ENCODE assay signal across 13 cellular contexts in genomic region chr7:10657201-10657600, GRCh38.
DNase-seq lines count a peak whose midpoint lies in the region; FAIRE-seq and TF ChIP-seq lines count a peak whose summit lies in the region.
"Had no signal": no experiment of that assay in that cellular context is flagged by ENCODE, and none has a peak within 500 bp of the region (broad histone marks: within the 10 kb centered on the region; RNA-seq: fewer than 3 reads in every experiment).

No MANE protein-coding gene starts in this region.

- POLR2A ChIA-PET in H1 (lab: Charles Lee; ENCODE audit: partially characterized antibody), result no interaction called here

- H2BK15ac ChIP-seq in H9 (ENCODE audit: low read depth, low read length) (no peak overlapping the region), H1 (ENCODE audit: low read length) (no peak overlapping the region)

- no peak overlapping the region for H2AFZ ChIP-seq in H9 (ENCODE audit: low read length)
- H2AFZ ChIP-seq in H1 (ENCODE audit: low read length), result no peak overlapping the region

- TF ChIP-seq CTCF in H9 (conservative IDR thresholded peaks at IDR 0.05), result no peak
- TF ChIP-seq CTCF in H1 (IDR thresholded peaks at IDR 0.05; ENCODE audit: control extremely low read depth in 1 of 3, insufficient read depth in 1 of 3, low read depth in 1 of 3, low read length in 3 of 3), result no peak

- no peaks in the 10 kb centered on the region for H3K9me3 Mint-ChIP-seq in H9
- H3K9me3 Mint-ChIP-seq: CD8-positive, alpha-beta T cell had no signal

- H2BK120ac ChIP-seq in H9 (ENCODE audit: low read depth, low read length, poor library complexity, severe bottlenecking), result no peak overlapping the region
- no peak overlapping the region for H2BK120ac ChIP-seq in H1 (replicated peaks; ENCODE audit: low read depth, low read length)

- H3K14ac ChIP-seq in H9 (ENCODE audit: insufficient read depth, low read length), result no peak overlapping the region
- no peak overlapping the region for H3K14ac ChIP-seq in H1 (ENCODE audit: insufficient read length)

- H3K27me3 ChIP-seq in H9 (ENCODE audit: insufficient read depth, low read length) (no peaks in the 10 kb centered on the region), H1 (replicated peaks in 1 of 4; ENCODE audit: control insufficient read depth in 3 of 4, extremely low read depth in 1 of 4, insufficient read depth in 3 of 4, low read length in 3 of 4) (no peaks in the 10 kb centered on the region), iPS DF 6.9 (ENCODE audit: control insufficient read depth, insufficient read depth, low read length) (no peaks in the 10 kb centered on the region)
- H3K27me3 ChIP-seq: BLaER1 treated with 17β-estradiol and CSF1 and Interleukin-3, amounts not matched to agents 10 nM and 100 nM had no signal

- no peak overlapping the region for H4K8ac ChIP-seq in H9 (replicated peaks; ENCODE audit: insufficient read length, low read depth, low read length)
- H4K8ac ChIP-seq in H1 (ENCODE audit: extremely low read depth, insufficient read depth, low read length), result no peak overlapping the region

- no peaks in the 10 kb centered on the region for H3K36me3 Mint-ChIP-seq in H9 (ENCODE audit: insufficient read depth in 1 of 3, low read depth in 3 of 3)
- H3K36me3 Mint-ChIP-seq: CD8-positive, alpha-beta T cell had no signal

- H3K79me2 ChIP-seq in H9 (ENCODE audit: insufficient read depth, low read length) (no peaks in the 10 kb centered on the region), H1 (ENCODE audit: control insufficient read depth in 1 of 2, insufficient read depth in 2 of 2, low read length in 2 of 2) (no peaks in the 10 kb centered on the region)

- H2BK20ac ChIP-seq in H9 (ENCODE audit: low read depth, low read length, poor library complexity, severe bottlenecking) (no peak overlapping the region), H1 (ENCODE audit: low read length) (no peak overlapping the region)

- H3K4ac ChIP-seq in H9 (ENCODE audit: low read depth, low read length), result no peak overlapping the region
- no peak overlapping the region for H3K4ac ChIP-seq in H1 (replicated peaks; ENCODE audit: insufficient read length, low read depth, low read length)

- H2BK12ac ChIP-seq in H9 (ENCODE audit: insufficient read length, low read depth, low read length) (no peak overlapping the region), H1 (ENCODE audit: low read depth, low read length) (no peak overlapping the region)

- no peaks in the 10 kb centered on the region for H4K20me1 ChIP-seq in H9 (ENCODE audit: control insufficient read depth, insufficient read depth, insufficient read length)
- no peaks in the 10 kb centered on the region for H4K20me1 ChIP-seq in H1 (replicated peaks in 1 of 2; ENCODE audit: control insufficient read depth in 1 of 2, insufficient read depth in 2 of 2, low read length in 2 of 2)
- H4K20me1 ChIP-seq: BLaER1 treated with 17β-estradiol and CSF1 and Interleukin-3, amounts not matched to agents 10 nM and 100 nM had no signal

- H3K79me1 ChIP-seq in H9 (ENCODE audit: insufficient read depth, low read depth, low read length, poor library complexity, severe bottlenecking) (no peaks in the 10 kb centered on the region), H1 (ENCODE audit: low read depth, low read length) (no peaks in the 10 kb centered on the region)

- H2AK5ac ChIP-seq in H9 (ENCODE audit: insufficient read length, low read length), result no peak overlapping the region
- no peak overlapping the region for H2AK5ac ChIP-seq in H1 (ENCODE audit: low read depth, low read length)

- H3K4me1 ChIP-seq in H9 (ENCODE audit: insufficient read depth, low read length), result peaks cover 5% of the 10 kb centered on the region; the same call in 1 of the 2 replicates
- H3K4me1 ChIP-seq in H1 (replicated peaks in 1 of 4; ENCODE audit: control insufficient read depth in 3 of 4, insufficient read depth in 4 of 4, low read length in 3 of 4), result 0 out of 7 replicates have a peak, but pooled peaks cover 0 to 3% (median 0%) of the 10 kb centered on the region in 4 experiments
- H3K4me1 ChIP-seq in iPS DF 6.9 (ENCODE audit: control insufficient read depth, insufficient read depth, low read length), result no peaks in the 10 kb centered on the region; the same call in 1 of the 2 replicates
- H3K4me1 ChIP-seq: BLaER1 treated with 17β-estradiol and CSF1 and Interleukin-3, amounts not matched to agents 10 nM and 100 nM had no signal

- no peak overlapping the region for H3K18ac ChIP-seq in H9 (ENCODE audit: insufficient read length, low read depth, low read length)
- H3K18ac ChIP-seq in H1 (ENCODE audit: extremely low read depth, low read length), result no peak overlapping the region

- H3K27ac ChIP-seq in H9 (ENCODE audit: insufficient read length, low read depth, low read length) (no peak overlapping the region), H1 (ENCODE audit: low read depth, low read length) (no peak overlapping the region), iPS DF 6.9 (ENCODE audit: low read length) (no peak overlapping the region)
- H3K27ac ChIP-seq: BLaER1 treated with 17β-estradiol and CSF1 and Interleukin-3, amounts not matched to agents 10 nM and 100 nM had no signal

- H4K5ac ChIP-seq in H9 (ENCODE audit: insufficient read length, low read depth, low read length) (no peak overlapping the region), H1 (ENCODE audit: insufficient read length, low read depth, low read length) (no peak overlapping the region)

- CTCF ChIA-PET in H1 (lab: Charles Lee; ENCODE audit: partially characterized antibody), result interaction anchor here (0.6 to 1.7 kb wide), 3 partner anchors 20 to 226 kb away, joined by 3 to 4 read pairs (median 3); no protein-coding TSS in a partner anchor

- TF ChIP-seq RAD21 in H1 (IDR thresholded peaks at IDR 0.05 in 1 of 2, conservative IDR thresholded peaks at IDR 0.05 in 1 of 2; ENCODE audit: low read depth in 2 of 2, low read length in 2 of 2), result peak; percentile 6 to 15; a peak in 1 of 4 replicates

- H3K9ac ChIP-seq in H9 (ENCODE audit: extremely low read depth, insufficient read length, low read length) (no peak overlapping the region), H1 (replicated peaks in 1 of 4; ENCODE audit: extremely low read depth in 1 of 4, low read depth in 3 of 4, low read length in 3 of 4) (no peak overlapping the region)
- H3K9ac ChIP-seq: BLaER1 treated with 17β-estradiol and CSF1 and Interleukin-3, amounts not matched to agents 10 nM and 100 nM had no signal

- H3K4me3 ChIP-seq in H1 (ENCODE audit: extremely low read depth in 1 of 4, insufficient read depth in 2 of 4, low read depth in 3 of 4, low read length in 4 of 4) (no peak overlapping the region), iPS DF 6.9 (ENCODE audit: low read length) (no peak overlapping the region)
- H3K4me3 ChIP-seq: BLaER1 treated with 17β-estradiol and CSF1 and Interleukin-3, amounts not matched to agents 10 nM and 100 nM had no signal

- FAIRE-seq in H1 (lab: Jason Lieb, UNC), result no peak

- no peak for TF ChIP-seq EP300 in H1 (IDR thresholded peaks at IDR 0.05; ENCODE audit: borderline replicate concordance in 1 of 2, low read depth in 2 of 2, low read length in 2 of 2)

- H4K91ac ChIP-seq in H9 (ENCODE audit: insufficient read length, low read depth, low read length) (no peak overlapping the region), H1 (replicated peaks; ENCODE audit: insufficient read length, low read length) (no peak overlapping the region)

- H3K4me2 ChIP-seq in H9 (ENCODE audit: insufficient read depth, insufficient read length, low read length), result no peak overlapping the region
- no peak overlapping the region for H3K4me2 ChIP-seq in H1 (ENCODE audit: insufficient read depth in 1 of 2, low read depth in 2 of 2, low read length in 2 of 2)
- H3K4me2 ChIP-seq: BLaER1 treated with 17β-estradiol and CSF1 and Interleukin-3, amounts not matched to agents 10 nM and 100 nM had no signal

- H3K27ac Mint-ChIP-seq in H9, result no peak overlapping the region
- H3K27ac Mint-ChIP-seq: B cell; CD8-positive, alpha-beta T cell had no signal

- H3K23me2 ChIP-seq in H9 (ENCODE audit: insufficient read length, low read depth, low read length, poor library complexity, severe bottlenecking), result no peaks in the 10 kb centered on the region
- no peaks in the 10 kb centered on the region; the same call in 1 of the 2 replicates for H3K23me2 ChIP-seq in H1 (ENCODE audit: low read depth, low read length)

- H3K56ac ChIP-seq in H9 (ENCODE audit: insufficient read length, low read depth, low read length), result no peak overlapping the region
- no peak overlapping the region for H3K56ac ChIP-seq in H1 (replicated peaks; ENCODE audit: insufficient read length, low read depth, low read length)

- DNase-seq in H9 (peak; percentile 39), H1 (ENCODE audit: low read depth in 1 of 2, low spot score in 2 of 2) (peak in 1 of 2 experiments; percentile 9), iPS DF 6.9 (ENCODE audit: low read depth, low spot score) (peak; percentile 20), HCEC 1CT (no peak), KG1 (lab: John Stamatoyannopoulos, UW) (no peak), islet precursor cell (no peak)
- no peak for DNase-seq in stimulated activated naive CD4-positive, alpha-beta T cell (lab: John Stamatoyannopoulos, UW)
- DNase-seq: Calu3; CD8-positive, alpha-beta T cell; DMS79 treated with DMSO at 0.1 percent for 48 hours; GF-D8 had no signal

- H3K23ac ChIP-seq in H9 (ENCODE audit: insufficient read length, low read depth, low read length) (no peak overlapping the region), H1 (ENCODE audit: insufficient read length) (no peak overlapping the region)

- H3K36me3 ChIP-seq in H1 (ENCODE audit: control insufficient read depth in 2 of 4, insufficient read depth in 4 of 4, low read length in 3 of 4), result no peaks in the 10 kb centered on the region
- H3K36me3 ChIP-seq in iPS DF 6.9 (ENCODE audit: control insufficient read depth, insufficient read depth, low read length), result no peaks in the 10 kb centered on the region
- H3K36me3 ChIP-seq: BLaER1 treated with 17β-estradiol and CSF1 and Interleukin-3, amounts not matched to agents 10 nM and 100 nM had no signal

- H3K9me3 ChIP-seq in H9 (ENCODE audit: control insufficient read depth, low read depth, low read length) (no peaks in the 10 kb centered on the region), H1 (ENCODE audit: insufficient read depth in 2 of 2, low read depth in 1 of 2, low read length in 1 of 2) (no peaks in the 10 kb centered on the region), iPS DF 6.9 (ENCODE audit: control insufficient read depth, insufficient read depth, low read length) (no peaks in the 10 kb centered on the region)
- H3K9me3 ChIP-seq: BLaER1 treated with 17β-estradiol and CSF1 and Interleukin-3, amounts not matched to agents 10 nM and 100 nM had no signal

- no CpG with 5 or more reads among the region's 1 CpG for WGBS in H9 (ENCODE audit: extremely low coverage, insufficient read length, low lambda C conversion rate)
- WGBS in H1 (ENCODE audit: extremely low coverage in 1 of 2, insufficient coverage in 1 of 2, insufficient read length in 1 of 2, insufficient replicate concordance in 2 of 2, low coverage in 1 of 2, low lambda C conversion rate in 2 of 2, missing lambda C conversion rate in 1 of 2), 2 experiments, result 12% methylated on average over 1 of the region's 1 CpG; no CpG with 5 or more reads in 1 of the 2 experiments
- WGBS in iPS DF 6.9 (ENCODE audit: insufficient coverage, insufficient read length), result no CpG with 5 or more reads among the region's 1 CpG

- TF ChIP-seq POLR2A in H1 (IDR thresholded peaks at IDR 0.05; ENCODE audit: control extremely low read depth in 1 of 2, low read depth in 2 of 2, low read length in 2 of 2), result no peak

- no peak overlapping the region for H2BK5ac ChIP-seq in H9 (ENCODE audit: insufficient read length, low read length)
- H2BK5ac ChIP-seq in H1 (ENCODE audit: low read depth, low read length), result no peak overlapping the region

- peaks cover 14 to 19% of the 10 kb centered on the region in 2 experiments for H3K4me1 Mint-ChIP-seq in H9
- H3K4me1 Mint-ChIP-seq: B cell had no signal

- H3T11ph ChIP-seq in H9 (ENCODE audit: low read length), result no peak overlapping the region

- no peaks in the 10 kb centered on the region; the same call in 1 of the 2 replicates for H3K27me3 Mint-ChIP-seq in H9 (ENCODE audit: low read depth)
- H3K27me3 Mint-ChIP-seq: B cell had no signal

- H3K4me3 Mint-ChIP-seq in H9, result no peak overlapping the region
- H3K4me3 Mint-ChIP-seq: B cell; CD8-positive, alpha-beta T cell had no signal

Comparison
In these comparisons a context has a peak if more than half of its experiments do, and no peak if none do; other contexts are left out.
1. DNase-seq: peak in H9 (single experiment) and iPS DF 6.9 (single experiment); none in stimulated activated naive CD4-positive, alpha-beta T cell (0 of 6), HCEC 1CT (single experiment), KG1 (single experiment) and islet precursor cell (single experiment).